ENCODE assay signal across 2 cellular contexts in genomic region chr7:44541028-44541869, GRCh38.
TF ChIP-seq lines count a peak whose summit lies in the region.

TSS of gene NPC1L1 (minus strand) at chr7:44541330. CDS start at chr7:44541259, 71 bp downstream.

TF ChIP-seq in GM12878, 131 proteins besides CTCF, POLR2A, EP300 and RAD21:
- TF ChIP-seq EZH2 (IDR thresholded peaks at IDR 0.05; ENCODE audit: borderline replicate concordance, control insufficient read depth, low read depth, low read length) = no peak
- TF ChIP-seq ESRRA (IDR thresholded peaks at IDR 0.05; ENCODE audit: low read length) = no peak
- no peak for TF ChIP-seq SMC3 (IDR thresholded peaks at IDR 0.05; ENCODE audit: borderline replicate concordance, low read length)
- no peak for TF ChIP-seq ATF7 (IDR thresholded peaks at IDR 0.05; ENCODE audit: low read depth)
- TF ChIP-seq ZBTB4 (CRISPR knock-in tag; IDR thresholded peaks at IDR 0.05) = no peak
- TF ChIP-seq SMAD1 (IDR thresholded peaks at IDR 0.05; ENCODE audit: low read depth, partially characterized antibody) = no peak
- no peak for TF ChIP-seq CEBPZ (IDR thresholded peaks at IDR 0.05; ENCODE audit: low read depth, low read length)
- no peak for TF ChIP-seq POU2F2 (IDR thresholded peaks at IDR 0.05; ENCODE audit: borderline replicate concordance, low read depth, low read length)
- no peak for TF ChIP-seq RCOR1 (conservative IDR thresholded peaks at IDR 0.05; ENCODE audit: low read depth, low read length)
- TF ChIP-seq BACH1 (IDR thresholded peaks at IDR 0.05; ENCODE audit: borderline replicate concordance) = no peak
- TF ChIP-seq SUZ12 (IDR thresholded peaks at IDR 0.05; ENCODE audit: unreplicated experiment) = no peak
- TF ChIP-seq NR2C1 (IDR thresholded peaks at IDR 0.05) = no peak
- TF ChIP-seq BRCA1 (IDR thresholded peaks at IDR 0.05; ENCODE audit: low read depth, low read length) = no peak
- TF ChIP-seq HSF1 (IDR thresholded peaks at IDR 0.05; ENCODE audit: low read depth, low read length) = no peak

TF ChIP-seq in liver, 16 proteins besides CTCF, POLR2A, EP300 and RAD21:
- TF ChIP-seq ATF3 (IDR thresholded peaks at IDR 0.05) (no peak), FOXA1 (IDR thresholded peaks at IDR 0.05) (no peak), NR2F2 (IDR thresholded peaks at IDR 0.05) (no peak), RXRA (IDR thresholded peaks at IDR 0.05) (peak; percentile 28 to 42), GABPA (IDR thresholded peaks at IDR 0.05 in 1 of 2, conservative IDR thresholded peaks at IDR 0.05 in 1 of 2) (no peak), ZBTB33 (IDR thresholded peaks at IDR 0.05) (no peak), JUND (IDR thresholded peaks at IDR 0.05) (peak; percentile 28 to 63), REST (IDR thresholded peaks at IDR 0.05) (peak; percentile 93), SP1 (IDR thresholded peaks at IDR 0.05) (peak; percentile 57), EGR1 (IDR thresholded peaks at IDR 0.05; ENCODE audit: low read depth in 2 of 2) (no peak), HNF4A (conservative IDR thresholded peaks at IDR 0.05) (peak; percentile 9 to 21), TAF1 (conservative IDR thresholded peaks at IDR 0.05) (peak; percentile 69), MAX (IDR thresholded peaks at IDR 0.05) (no peak), YY1 (IDR thresholded peaks at IDR 0.05) (peak; percentile 94), FOXA2 (IDR thresholded peaks at IDR 0.05) (peak; percentile 6), HNF4G (IDR thresholded peaks at IDR 0.05) (no peak)
TF ChIP-seq in liver: peak in this region for 8.
